Comparison of ENCODE assay signal across 9 cellular contexts in genomic region chr19:11224429-11224828, GRCh38. TPM values are rescaled to one million over a fixed set of nuclear protein-coding genes. Genes with fewer than 3 reads are reported as not detected.
"Had no signal": no experiment of that assay in that cellular context is flagged by ENCODE, and none has a peak within 500 bp of the region (broad histone marks: within the 10 kb centered on the region; RNA-seq: fewer than 3 reads in every experiment).

No MANE protein-coding gene starts in this region.

- H3K27ac ChIP-seq: HL-60 had no signal

- ATAC-seq: HepG2 had no signal

- DNase-seq: IMR-90, KBM-7, KG1 had no signal

- FAIRE-seq: HepG2, HTR-8/SVneo had no signal

RNA-seq across cellular contexts. Expression of gene ANGPTL8, which starts 15.0 kb away (rescaled TPM):
- total RNA-seq: HT-29, HT1080, IMR-90 had no signal
- polyA plus RNA-seq: IgD-negative memory B cell, IMR-90 had no signal

RNA-seq across cellular contexts. Expression of gene KANK2, which starts 27.1 kb away (rescaled TPM):
- polyA plus RNA-seq: IgD-negative memory B cell had no signal
